28 cellular contexts compared by ENCODE assay signal in genomic region chr21:43794311-43794710, GRCh38.
"Had no signal": no experiment of that assay in that cellular context is flagged by ENCODE, and none has a peak within 500 bp of the region (broad histone marks: within the 10 kb centered on the region; RNA-seq: fewer than 3 reads in every experiment).

No MANE protein-coding gene starts in this region.

- H3K27ac ChIP-seq: coronary artery, esophagus muscularis mucosa, foreskin keratinocyte, gastroesophageal sphincter, heart left ventricle, ovary, psoas muscle, stomach, testis, tibial artery had no signal

- H3K27me3 ChIP-seq: esophagus muscularis mucosa, foreskin keratinocyte, gastroesophageal sphincter, heart left ventricle, ovary, stomach, testis, tibial artery had no signal

- H3K27ac Mint-ChIP-seq: memory B cell; mesothelial cell of epicardium; naive B cell; natural killer cell treated with Interleukin-12 subunit alpha and Interleukin-12 subunit beta and Interleukin-15 and Interleukin-18, amount 100 ng/mL, for 72 hours; stimulated activated effector memory CD8-positive, alpha-beta T cell treated with anti-CD3 and anti-CD28 coated beads, Interleukin-12 subunit alpha, Interleukin-12 subunit beta, amount 100 ng/mL, for 72 hours; type B pancreatic cell had no signal

- H3K4me3 Mint-ChIP-seq: memory B cell; mesothelial cell of epicardium; natural killer cell treated with Interleukin-12 subunit alpha and Interleukin-12 subunit beta and Interleukin-15 and Interleukin-18, amount 100 ng/mL, for 72 hours; stimulated activated effector memory CD8-positive, alpha-beta T cell treated with anti-CD3 and anti-CD28 coated beads, Interleukin-12 subunit alpha, Interleukin-12 subunit beta, amount 100 ng/mL, for 72 hours; type B pancreatic cell had no signal

- H3K4me1 ChIP-seq: foreskin keratinocyte had no signal

- ATAC-seq: foreskin keratinocyte; gastroesophageal sphincter; heart left ventricle; mucosa of descending colon; natural killer cell treated with Interleukin-12 subunit alpha and Interleukin-12 subunit beta and Interleukin-15 and Interleukin-18, amount 100 ng/mL, for 72 hours; psoas muscle; sciatic nerve; stimulated activated effector memory CD8-positive, alpha-beta T cell treated with anti-CD3 and anti-CD28 coated beads, Interleukin-12 subunit alpha, Interleukin-12 subunit beta, amount 100 ng/mL, for 72 hours had no signal

- H3K27me3 Mint-ChIP-seq: memory B cell; naive B cell; natural killer cell treated with Interleukin-12 subunit alpha and Interleukin-12 subunit beta and Interleukin-15 and Interleukin-18, amount 100 ng/mL, for 72 hours; type B pancreatic cell had no signal

- H3K36me3 ChIP-seq: ovary had no signal

- H3K9me3 ChIP-seq: esophagus muscularis mucosa, gastroesophageal sphincter, heart left ventricle, mucosa of descending colon, ovary, psoas muscle, stomach, testis, tibial artery had no signal

- H3K4me3 ChIP-seq: coronary artery, esophagus muscularis mucosa, gastroesophageal sphincter, heart left ventricle, lung, mucosa of descending colon, ovary, psoas muscle, smooth muscle cell, stomach, testis, tibial artery had no signal

- H3K4me2 ChIP-seq: smooth muscle cell had no signal

- DNase-seq: dermis blood vessel endothelial cell; effector memory CD4-positive, alpha-beta T cell; foreskin keratinocyte; heart left ventricle; hippocampal formation; kidney glomerular epithelial cell; mucosa of descending colon; naive B cell; occipital lobe; psoas muscle; stimulated activated CD4-positive, alpha-beta T cell treated with anti-CD3 and anti-CD28 coated beads, Interleukin-2, amount 100 ng/mL, for 24 hours; stimulated activated CD4-positive, alpha-beta T cell treated with anti-CD3 and anti-CD28 coated beads, Interleukin-4, amount 100 ng/mL, for 24 hours; stimulated activated naive CD4-positive, alpha-beta T cell treated with Interleukin-2 at 50 U/mL for 16 hours; stomach; testis; tibial artery had no signal

- H3K9me3 Mint-ChIP-seq: memory B cell; mesothelial cell of epicardium; naive B cell; natural killer cell treated with Interleukin-12 subunit alpha and Interleukin-12 subunit beta and Interleukin-15 and Interleukin-18, amount 100 ng/mL, for 72 hours; stimulated activated effector memory CD8-positive, alpha-beta T cell treated with anti-CD3 and anti-CD28 coated beads, Interleukin-12 subunit alpha, Interleukin-12 subunit beta, amount 100 ng/mL, for 72 hours; type B pancreatic cell had no signal
